In genomic region chr7:142774826-142775225, GRCh38 we compare ENCODE assay signal across 14 cellular contexts. TPM values are rescaled to one million over a fixed set of nuclear protein-coding genes. Genes with fewer than 3 reads are reported as not detected.
"Had no signal": no experiment of that assay in that cellular context is flagged by ENCODE, and none has a peak within 500 bp of the region (broad histone marks: within the 10 kb centered on the region; RNA-seq: fewer than 3 reads in every experiment).

No MANE protein-coding gene starts in this region.

- DNase-seq: activated CD4-positive, alpha-beta T cell treated with anti-CD3 and anti-CD28 coated beads, Interleukin-2, amount 50 U/mL, for 4 hours; activated effector memory CD4-positive, alpha-beta T cell treated with anti-CD3 and anti-CD28 coated beads, Interleukin-2, amount 50 U/mL, for 16 hours; activated T-cell treated with anti-CD3 and anti-CD28 coated beads, Interleukin-2, amount 50 U/mL, for 24 hours; hypothalamus; occipital lobe; stimulated activated CD4-positive, alpha-beta T cell treated with anti-CD3 and anti-CD28 coated beads, Interleukin-4, amount 100 ng/mL, for 4 hours; stomach had no signal

- ATAC-seq: activated CD4-positive, CD25-positive, alpha-beta regulatory T cell treated with anti-CD3 and anti-CD28 coated beads, Interleukin-2, amount 50 U/mL, for 24 hours had no signal

- H3K9me3 ChIP-seq: stomach had no signal

- H3K36me3 ChIP-seq: cardiac muscle cell, stomach had no signal

- H3K27me3 ChIP-seq: cardiac muscle cell had no signal

- H3K27ac ChIP-seq: cardiac muscle cell, skin epidermis, stomach had no signal

- H3K4me3 ChIP-seq: cardiac muscle cell, skin epidermis, stomach had no signal

RNA-seq across cellular contexts. Expression of gene PRSS2, which starts 4.1 kb away (rescaled TPM):
- total RNA-seq: cardiac muscle cell; fibroblast of lung; lung microvascular endothelial cell; occipital lobe; T-helper 2 cell treated with Interferon-gamma antibody and Interleukin-4, amounts not matched to agents 100 ng/mL and 5 ng/mL, for 36 hours; urinary bladder had no signal

RNA-seq across cellular contexts. Expression of gene PRSS1, which starts 25.6 kb away (rescaled TPM):
- total RNA-seq: cardiac muscle cell; fibroblast of lung; lung microvascular endothelial cell; occipital lobe; T-helper 2 cell treated with Interferon-gamma antibody and Interleukin-4, amounts not matched to agents 100 ng/mL and 5 ng/mL, for 36 hours; urinary bladder had no signal
